In genomic region chr11:16933756-16934603, GRCh38 we compare ENCODE assay signal across 21 cellular contexts.
DNase-seq lines count a peak whose midpoint lies in the region; ATAC-seq, FAIRE-seq and TF ChIP-seq lines count a peak whose summit lies in the region.
"Had no signal": no experiment of that assay in that cellular context is flagged by ENCODE, and none has a peak within 500 bp of the region (broad histone marks: within the 10 kb centered on the region; RNA-seq: fewer than 3 reads in every experiment).

No MANE protein-coding gene starts in this region.

- H3K27me3 Mint-ChIP-seq in MCF 10A (ENCODE audit: insufficient read depth, unreplicated experiment) = no peaks in the 10 kb centered on the region

- H3K27me3 ChIP-seq in pancreas (no peaks in the 10 kb centered on the region), left lung (peaks cover 0 to 5% of the 10 kb centered on the region in 2 donors)

- DNase-seq in HTR-8/SVneo (ENCODE audit: insufficient read length, low spot score) (peak; percentile 33), cardiac fibroblast (ENCODE audit: low read depth in 2 of 2) (peak; percentile 46 to 50), hepatic stellate cell (ENCODE audit: low spot score) (peak; percentile 42), pancreas (peak in 2 of 6 donors; percentile 25 to 36), MCF 10A (ENCODE audit: unreplicated experiment) (no peak), left lung (no peak), lower leg skin (ENCODE audit: low spot score in 2 of 2) (no peak), middle frontal gyrus (ENCODE audit: extremely low spot score, low spot score) (no peak)
- DNase-seq: activated CD4-positive, alpha-beta T cell treated with anti-CD3 and anti-CD28 coated beads for 36 hours; activated CD8-positive, alpha-beta memory T cell treated with anti-CD3 and anti-CD28 coated beads, Interleukin-2, amount 50 U/mL, for 48 hours; activated naive CD4-positive, alpha-beta T cell treated with Interleukin-2 at 50 U/mL for 16 hours; COR-L47; foreskin melanocyte; NCI-H146; NCI-H446 treated with DMSO at 0.1 percent for 48 hours; stimulated activated CD4-positive, alpha-beta T cell treated with anti-CD3 and anti-CD28 coated beads, Interleukin-4, amount 100 ng/mL, for 1 hour had no signal

- CTCF ChIA-PET in MCF 10A (lab: Yijun Ruan, JAX) = interaction anchor here (0.6 to 2.6 kb wide), 9 partner anchors 11 to 296 kb away, joined by 3 to 16 read pairs (median 6); no protein-coding TSS in a partner anchor

- FAIRE-seq in HTR-8/SVneo (lab: Jason Lieb, UNC) (peak; percentile 46), pancreas (lab: Jason Lieb, UNC) (no peak)
- FAIRE-seq: G401.6, GM12878, H1 had no signal

- no TSS peak for BruUV-seq in MCF 10A (replicated peaks; lab: Mats Ljungman, UMichigan)

- POLR2A ChIA-PET in MCF 10A (lab: Yijun Ruan, JAX) = no interaction called here

- WGBS in pancreas, 2 donors = 21 to 26% methylated on average over 8 of the region's 8 CpGs
- 78 to 82% methylated on average over 8 of the region's 8 CpGs for WGBS in lower leg skin, 2 donors

- peak; percentile 3 for TF ChIP-seq CTCF in cardiac fibroblast (IDR thresholded peaks at IDR 0.05; ENCODE audit: low read depth, low read length)
- no peak for TF ChIP-seq CTCF in pancreas (IDR thresholded peaks at IDR 0.05)
- no peak for TF ChIP-seq CTCF in MCF 10A (IDR thresholded peaks at IDR 0.05; ENCODE audit: unreplicated experiment)
- no peak for TF ChIP-seq CTCF in left lung (IDR thresholded peaks at IDR 0.05)
- TF ChIP-seq CTCF in lower leg skin (IDR thresholded peaks at IDR 0.05) = no peak

- H3K27ac ChIP-seq in pancreas (peak overlapping the region in 1 of 4 donors; percentile 20), left lung (no peak overlapping the region)
- H3K27ac ChIP-seq: neutrophil, SJSA1 had no signal

- H3K4me3 Mint-ChIP-seq in MCF 10A (ENCODE audit: unreplicated experiment) = no peak overlapping the region
- H3K4me3 Mint-ChIP-seq: activated CD4-positive, alpha-beta T cell treated with anti-CD3 and anti-CD28 coated beads for 36 hours had no signal

- ATAC-seq in pancreas (peak in 3 of 4 donors; percentile 13 to 30 (median 21)), left lung (no peak)
- ATAC-seq: activated CD4-positive, alpha-beta T cell treated with anti-CD3 and anti-CD28 coated beads for 36 hours; GM12878 had no signal

- H3K9me3 Mint-ChIP-seq in MCF 10A (ENCODE audit: unreplicated experiment) = no peaks in the 10 kb centered on the region

- no peak overlapping the region for H3K4me3 ChIP-seq in cardiac fibroblast (replicated peaks in 1 of 2; ENCODE audit: low read depth in 2 of 2, low read length in 2 of 2)
- H3K4me3 ChIP-seq in pancreas = no peak overlapping the region
- no peak overlapping the region for H3K4me3 ChIP-seq in left lung
- no peak overlapping the region for H3K4me3 ChIP-seq in lower leg skin (ENCODE audit: low read depth, poor library complexity, severe bottlenecking)
- H3K4me3 ChIP-seq: GM12878, SJSA1 had no signal

- no peaks in the 10 kb centered on the region for H3K36me3 Mint-ChIP-seq in MCF 10A (ENCODE audit: insufficient read depth, unreplicated experiment)

- H3K4me1 ChIP-seq in pancreas = peaks cover 6 to 26% (median 20%) of the 10 kb centered on the region in 3 donors
- no peaks in the 10 kb centered on the region for H3K4me1 ChIP-seq in left lung
- H3K4me1 ChIP-seq: SJSA1 had no signal

- H3K27ac Mint-ChIP-seq in MCF 10A (ENCODE audit: low read depth, unreplicated experiment) = no peak overlapping the region
- H3K27ac Mint-ChIP-seq: activated CD4-positive, alpha-beta T cell treated with anti-CD3 and anti-CD28 coated beads for 36 hours had no signal

- no peaks in the 10 kb centered on the region for H3K4me1 Mint-ChIP-seq in MCF 10A (ENCODE audit: insufficient read depth, unreplicated experiment)
- H3K4me1 Mint-ChIP-seq: activated CD4-positive, alpha-beta T cell treated with anti-CD3 and anti-CD28 coated beads for 36 hours had no signal

- intact Hi-C loops in pancreas (cut with DNase I) = no loop called here
- intact Hi-C loops in MCF 10A (cut with micrococcal nuclease) = no loop called here
- intact Hi-C loops in left lung (cut with DNase I) = no loop called here
- intact Hi-C loops in lower leg skin (cut with DNase I; ENCODE audit: low total_unique reads) = no loop called here

- no peak for TF ChIP-seq POLR2A in lower leg skin (IDR thresholded peaks at IDR 0.05)

- H3K9me3 ChIP-seq in pancreas = no peaks in the 10 kb centered on the region
- no peaks in the 10 kb centered on the region for H3K9me3 ChIP-seq in left lung
- H3K9me3 ChIP-seq: neutrophil, SJSA1 had no signal

- H3K36me3 ChIP-seq in pancreas = no peaks in the 10 kb centered on the region
- H3K36me3 ChIP-seq in left lung = no peaks in the 10 kb centered on the region
- H3K36me3 ChIP-seq: neutrophil, SJSA1 had no signal

Comparison
In these comparisons a context has a peak if more than half of its experiments do, and no peak if none do; other contexts are left out.
1. DNase-seq: peak in HTR-8/SVneo (single experiment), cardiac fibroblast (2 of 2) and hepatic stellate cell (single experiment); none in MCF 10A (single experiment), left lung (0 of 2), lower leg skin (0 of 2) and middle frontal gyrus (single experiment).